Comparison of ENCODE assay signal across 11 cellular contexts in the genomic region with DNA sequence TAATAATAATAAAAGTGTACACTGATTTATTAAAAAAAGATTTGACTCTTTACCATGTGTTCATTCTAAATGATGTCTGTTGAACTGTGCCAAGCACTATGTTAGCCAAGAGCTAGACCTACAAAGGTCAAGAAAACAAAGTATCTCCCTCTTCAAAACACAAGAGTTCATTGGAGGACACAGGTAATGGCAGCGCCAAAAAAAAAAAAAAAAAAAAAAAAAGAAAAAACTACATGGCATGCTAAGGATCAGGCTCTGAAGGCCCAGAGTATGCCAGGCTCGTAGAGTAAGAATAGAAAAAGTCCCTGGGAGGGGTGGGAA. TPM values are rescaled to one million over a fixed set of nuclear protein-coding genes. Genes with fewer than 3 reads are reported as not detected.
DNase-seq lines count a peak whose midpoint lies in the region; ATAC-seq, FAIRE-seq and TF ChIP-seq lines count a peak whose summit lies in the region.
"Had no signal": no experiment of that assay in that cellular context is flagged by ENCODE, and none has a peak within 500 bp of the region (broad histone marks: within the 10 kb centered on the region; RNA-seq: fewer than 3 reads in every experiment).

No MANE protein-coding gene starts in this region.

- H3K27me3 Mint-ChIP-seq in IgD-negative memory B cell = peaks cover 2% of the 10 kb centered on the region

- H3K9me3 ChIP-seq in BLaER1 = no peaks in the 10 kb centered on the region
- H3K9me3 ChIP-seq in effector memory CD4-positive, alpha-beta T cell (ENCODE audit: control insufficient read depth, low read length) = no peaks in the 10 kb centered on the region
- no peaks in the 10 kb centered on the region for H3K9me3 ChIP-seq in pancreas
- H3K9me3 ChIP-seq in smooth muscle cell (replicated peaks; ENCODE audit: low read depth) = no peaks in the 10 kb centered on the region
- H3K9me3 ChIP-seq: BE2C had no signal

- H3K79me2 ChIP-seq in smooth muscle cell (ENCODE audit: low read depth) = peaks cover 63% of the 10 kb centered on the region

- H3K36me3 Mint-ChIP-seq in IgD-negative memory B cell = peaks cover 8% of the 10 kb centered on the region

- H2AFZ ChIP-seq in smooth muscle cell (ENCODE audit: low read depth) = no peak overlapping the region

- peak overlapping the region; percentile 75 to 97 (median 83) for H3K27ac Mint-ChIP-seq in IgD-negative memory B cell

- H3K4me2 ChIP-seq in BLaER1 = peak overlapping the region; percentile 88
- no peak overlapping the region for H3K4me2 ChIP-seq in smooth muscle cell

- H3K4me1 ChIP-seq in BLaER1 (peaks cover 99% of the 10 kb centered on the region), pancreas (peaks cover 0 to 54% (median 23%) of the 10 kb centered on the region in 3 donors), smooth muscle cell (ENCODE audit: low read depth) (no peaks in the 10 kb centered on the region)
- H3K4me1 ChIP-seq in effector memory CD4-positive, alpha-beta T cell (ENCODE audit: control insufficient read depth, insufficient read depth, low read length, poor library complexity, severe bottlenecking) = peaks cover 98% of the 10 kb centered on the region

- peak overlapping the region in 3 of 4 donors; percentile 70 to 91 (median 90) for H3K4me3 Mint-ChIP-seq in IgD-negative memory B cell

- H3K27me3 ChIP-seq in BLaER1 (no peaks in the 10 kb centered on the region), pancreas (no peaks in the 10 kb centered on the region), smooth muscle cell (ENCODE audit: low read depth) (no peaks in the 10 kb centered on the region)
- H3K27me3 ChIP-seq in effector memory CD4-positive, alpha-beta T cell (replicated peaks; ENCODE audit: control insufficient read depth, insufficient read depth, low read length, poor library complexity, severe bottlenecking) = no peaks in the 10 kb centered on the region
- H3K27me3 ChIP-seq: BE2C had no signal

- no peak for DNase-seq in effector memory CD4-positive, alpha-beta T cell
- DNase-seq in pancreas (no peak), smooth muscle cell (lab: John Stamatoyannopoulos, UW; ENCODE audit: unreplicated experiment) (no peak), SHP77 treated with DMSO at 0.1 percent for 48 hours (lab: John Stamatoyannopoulos, UW) (no peak), pons (ENCODE audit: low spot score) (no peak), NCI-H1694 treated with DMSO at 0.1 percent for 48 hours (lab: John Stamatoyannopoulos, UW) (no peak)
- DNase-seq: BE2C, cerebellar nuclear complex had no signal

- peak in 3 of 4 donors; percentile 8 to 36 (median 25) for ATAC-seq in pancreas
- ATAC-seq: Panc1 had no signal

- H3K9ac ChIP-seq in BLaER1 (no peak overlapping the region), smooth muscle cell (ENCODE audit: low read depth) (no peak overlapping the region)

- no peak overlapping the region for H3K4me3 ChIP-seq in BLaER1
- no peak overlapping the region for H3K4me3 ChIP-seq in effector memory CD4-positive, alpha-beta T cell (ENCODE audit: insufficient read depth, low read depth, low read length, poor library complexity, severe bottlenecking)
- no peak overlapping the region for H3K4me3 ChIP-seq in pancreas
- H3K4me3 ChIP-seq in smooth muscle cell = no peak overlapping the region

- 28 to 38% methylated on average over 2 of the region's 2 CpGs for WGBS in pancreas, 2 donors
- WGBS in smooth muscle cell (ENCODE audit: low lambda C conversion rate) = 86% methylated on average over 2 of the region's 2 CpGs

- TF ChIP-seq CTCF in pancreas (IDR thresholded peaks at IDR 0.05) (no peak), smooth muscle cell (IDR thresholded peaks at IDR 0.05; ENCODE audit: borderline replicate concordance, insufficient read depth, poor library complexity, severe bottlenecking) (no peak)

- H3K4me1 Mint-ChIP-seq in IgD-negative memory B cell = peaks cover 70 to 77% (median 72%) of the 10 kb centered on the region in 3 donors

- no peaks in the 10 kb centered on the region for H3F3A ChIP-seq in smooth muscle cell (ENCODE audit: low read depth)

- FAIRE-seq in pancreas (lab: Jason Lieb, UNC) = no peak

- H4K20me1 ChIP-seq in BLaER1 (no peaks in the 10 kb centered on the region), smooth muscle cell (ENCODE audit: low read depth) (peaks cover 72% of the 10 kb centered on the region)

- no peaks in the 10 kb centered on the region for H3K36me3 ChIP-seq in BLaER1
- peaks cover 3% of the 10 kb centered on the region for H3K36me3 ChIP-seq in effector memory CD4-positive, alpha-beta T cell (ENCODE audit: control insufficient read depth, insufficient read depth, low read length)
- no peaks in the 10 kb centered on the region for H3K36me3 ChIP-seq in pancreas
- H3K36me3 ChIP-seq in smooth muscle cell (ENCODE audit: low read depth) = no peaks in the 10 kb centered on the region
- H3K36me3 ChIP-seq: BE2C had no signal

- H3K27ac ChIP-seq in BLaER1 (no peak overlapping the region), pancreas (peak overlapping the region in 2 of 4 donors; percentile 72 to 78), smooth muscle cell (ENCODE audit: low read depth) (no peak overlapping the region)
- peak overlapping the region; percentile 87 for H3K27ac ChIP-seq in effector memory CD4-positive, alpha-beta T cell (ENCODE audit: insufficient read depth, low read length, poor library complexity, severe bottlenecking)

- intact Hi-C loops in pancreas (cut with DNase I) = no loop called here

- H3K9me3 Mint-ChIP-seq in IgD-negative memory B cell = no peaks in the 10 kb centered on the region

RNA-seq across cellular contexts. Expression of a gene that starts 35.2 kb away (rescaled TPM):
- 210 TPM for polyA plus RNA-seq in IgD-negative memory B cell
- total RNA-seq in pancreas = 10 to 100 TPM; 18.3 to 34.4 (median 21.3) TPM
- polyA plus RNA-seq in pancreas = 10 to 100 TPM; 25.0 to 28.9 TPM
- total RNA-seq in smooth muscle cell = 17.4 and 19.3 TPM in 2 replicates
- 14.1 and 26.9 TPM in 2 replicates for polyA plus RNA-seq in smooth muscle cell
